Comparison of ENCODE assay signal across 27 cellular contexts in genomic region chr17:34764716-34765115, GRCh38.
"Had no signal": no experiment of that assay in that cellular context is flagged by ENCODE, and none has a peak within 500 bp of the region (broad histone marks: within the 10 kb centered on the region; RNA-seq: fewer than 3 reads in every experiment).

No MANE protein-coding gene starts in this region.

- H3K4me3 ChIP-seq: ascending aorta, body of pancreas, Peyer's patch, SJCRH30 had no signal

- H3K36me3 Mint-ChIP-seq: activated naive CD4-positive, alpha-beta T cell treated with anti-CD3 and anti-CD28 coated beads, Interleukin-2, amount 50 U/mL, for 72 hours had no signal

- DNase-seq: activated CD4-positive, alpha-beta T cell treated with anti-CD3 and anti-CD28 coated beads for 36 hours; activated CD4-positive, alpha-beta T cell treated with anti-CD3 and anti-CD28 coated beads, Interleukin-2, amount 50 U/mL, for 1 hour; activated CD8-positive, alpha-beta memory T cell treated with anti-CD3 and anti-CD28 coated beads, Interleukin-2, amount 50 U/mL, for 48 hours; activated CD8-positive, alpha-beta T cell treated with anti-CD3 and anti-CD28 coated beads, Interleukin-2, amount 10 ng/mL, durations not matched to agents 7 days and 5 days; activated naive CD4-positive, alpha-beta T cell treated with Interleukin-2 at 50 U/mL for 16 hours; activated naive CD8-positive, alpha-beta T cell treated with anti-CD3 and anti-CD28 coated beads, Interleukin-2, amount 50 U/mL, for 24 hours; activated T-cell treated with anti-CD3 and anti-CD28 coated beads, Interleukin-2, amount 50 U/mL, for 1 hour; amniotic stem cell; body of pancreas; MM.1S; NCI-H1105; NCI-H1436; NCI-H187; NCI-H2081; NCI-H510A treated with DMSO at 0.1 percent for 48 hours; NCI-H69; NK-92 treated with Interleukin-12 subunit alpha and Interleukin-12 subunit beta, amount 100 ng/mL, for 24 hours; Peyer's patch; Right ventricle myocardium superior; SJCRH30; SK-N-SH; T-helper 1 cell had no signal

- H3K9ac ChIP-seq: SK-N-SH had no signal

- H3K9me3 Mint-ChIP-seq: activated naive CD4-positive, alpha-beta T cell treated with anti-CD3 and anti-CD28 coated beads, Interleukin-2, amount 50 U/mL, for 72 hours; activated naive CD8-positive, alpha-beta T cell treated with anti-CD3 and anti-CD28 coated beads, Interleukin-2, amount 50 U/mL, for 24 hours; central memory CD8-positive, alpha-beta T cell had no signal

- H3K4me1 ChIP-seq: ascending aorta, body of pancreas, Peyer's patch, SJCRH30 had no signal

- ATAC-seq: activated CD4-positive, alpha-beta T cell treated with anti-CD3 and anti-CD28 coated beads for 36 hours; activated CD8-positive, alpha-beta T cell treated with anti-CD3 and anti-CD28 coated beads, Interleukin-2, amount 10 ng/mL, durations not matched to agents 7 days and 5 days; activated naive CD4-positive, alpha-beta T cell treated with anti-CD3 and anti-CD28 coated beads, Interleukin-2, amount 50 U/mL, for 72 hours; activated naive CD8-positive, alpha-beta T cell treated with anti-CD3 and anti-CD28 coated beads, Interleukin-2, amount 50 U/mL, for 24 hours; body of pancreas had no signal

- H3K27ac Mint-ChIP-seq: activated CD4-positive, alpha-beta T cell treated with anti-CD3 and anti-CD28 coated beads for 36 hours; activated CD8-positive, alpha-beta T cell treated with anti-CD3 and anti-CD28 coated beads, Interleukin-2, amount 10 ng/mL, durations not matched to agents 7 days and 5 days; activated naive CD4-positive, alpha-beta T cell treated with anti-CD3 and anti-CD28 coated beads, Interleukin-2, amount 50 U/mL, for 72 hours; activated naive CD8-positive, alpha-beta T cell treated with anti-CD3 and anti-CD28 coated beads, Interleukin-2, amount 50 U/mL, for 24 hours had no signal

- H3K27ac ChIP-seq: ascending aorta, body of pancreas, Peyer's patch, RWPE1, SJCRH30, VCaP had no signal

- H3K4me1 Mint-ChIP-seq: activated CD4-positive, alpha-beta T cell treated with anti-CD3 and anti-CD28 coated beads for 36 hours; activated naive CD8-positive, alpha-beta T cell treated with anti-CD3 and anti-CD28 coated beads, Interleukin-2, amount 50 U/mL, for 24 hours; central memory CD8-positive, alpha-beta T cell had no signal

- H3K27me3 ChIP-seq: ascending aorta, body of pancreas, Peyer's patch had no signal

- H3K9me3 ChIP-seq: ascending aorta, body of pancreas, Peyer's patch, SJCRH30, SK-N-SH had no signal

- H3K4me3 Mint-ChIP-seq: activated CD4-positive, alpha-beta T cell treated with anti-CD3 and anti-CD28 coated beads for 36 hours; activated CD8-positive, alpha-beta T cell treated with anti-CD3 and anti-CD28 coated beads, Interleukin-2, amount 10 ng/mL, durations not matched to agents 7 days and 5 days; activated naive CD8-positive, alpha-beta T cell treated with anti-CD3 and anti-CD28 coated beads, Interleukin-2, amount 50 U/mL, for 24 hours; central memory CD8-positive, alpha-beta T cell had no signal

- H3K4me2 ChIP-seq: SK-N-SH had no signal
